1 cellular context compared by ENCODE assay signal in genomic region chr4:7898385-7898784, GRCh38.
TF ChIP-seq lines count a peak whose summit lies in the region.

No MANE protein-coding gene starts in this region.

TF ChIP-seq in endothelial cell of umbilical vein, 7 proteins besides CTCF, POLR2A, EP300 and RAD21:
- TF ChIP-seq JUN (IDR thresholded peaks at IDR 0.05; ENCODE audit: borderline replicate concordance, insufficient read depth, insufficient read length, low read depth) (no peak), MAX (IDR thresholded peaks at IDR 0.05; ENCODE audit: insufficient read depth, insufficient read length) (no peak), EZH2 (IDR thresholded peaks at IDR 0.05; ENCODE audit: borderline replicate concordance, low read depth, low read length, severe bottlenecking) (no peak), GATA2 (IDR thresholded peaks at IDR 0.05; ENCODE audit: insufficient read depth, insufficient read length, low read depth, low read length) (no peak)
TF ChIP-seq in endothelial cell of umbilical vein: peak in this region for 0.
